Comparison of ENCODE assay signal across 25 cellular contexts in genomic region chr5:171479776-171480125, GRCh38.
"Had no signal": no experiment of that assay in that cellular context is flagged by ENCODE, and none has a peak within 500 bp of the region (broad histone marks: within the 10 kb centered on the region; RNA-seq: fewer than 3 reads in every experiment).

No MANE protein-coding gene starts in this region.

- H3K9me3 ChIP-seq: SJSA1 had no signal

- H3K4me1 ChIP-seq: SJSA1 had no signal

- H3K27ac Mint-ChIP-seq: activated B cell treated with CpG ODN at 0.5 μM for 24 hours; activated CD4-positive, alpha-beta T cell treated with anti-CD3 and anti-CD28 coated beads, Interleukin-2, amount 10 ng/mL, durations not matched to agents 24 days and 14 days; activated T-cell treated with anti-CD3 and anti-CD28 coated beads, Interleukin-2, amount 50 U/mL, for 72 hours; activated T-helper 2 cell treated with anti-CD3 and anti-CD28 coated beads, Interferon-gamma antibody, Interleukin-2, Interleukin-4, amounts not matched to agents 10 μg/mL and 5 μg/mL and 100 μg/mL, durations not matched to agents 14 hours and 24 hours and 36 hours had no signal

- H3K4me3 ChIP-seq: cardiac muscle cell, SJSA1 had no signal

- H3K36me3 ChIP-seq: brain microvascular endothelial cell, cardiac muscle cell, SJSA1 had no signal

- H3K27ac ChIP-seq: brain microvascular endothelial cell, cardiac muscle cell, SJSA1 had no signal

- H3K4me3 Mint-ChIP-seq: activated B cell treated with CpG ODN at 0.5 μM for 24 hours; activated CD4-positive, alpha-beta T cell treated with anti-CD3 and anti-CD28 coated beads, Interleukin-2, amount 10 ng/mL, durations not matched to agents 24 days and 14 days; activated T-cell treated with anti-CD3 and anti-CD28 coated beads, Interleukin-2, amount 50 U/mL, for 72 hours had no signal

- H3K9me3 Mint-ChIP-seq: activated B cell treated with CpG ODN at 0.5 μM for 24 hours; activated CD4-positive, alpha-beta T cell treated with anti-CD3 and anti-CD28 coated beads, Interleukin-2, amount 10 ng/mL, durations not matched to agents 24 days and 14 days; activated T-cell treated with anti-CD3 and anti-CD28 coated beads, Interleukin-2, amount 50 U/mL, for 72 hours; activated T-helper 2 cell treated with anti-CD3 and anti-CD28 coated beads, Interferon-gamma antibody, Interleukin-2, Interleukin-4, amounts not matched to agents 10 μg/mL and 5 μg/mL and 100 μg/mL, durations not matched to agents 14 hours and 24 hours and 36 hours had no signal

- ATAC-seq: activated T-cell treated with anti-CD3 and anti-CD28 coated beads, Interleukin-2, amount 50 U/mL, for 72 hours; PC-3; SK-N-SH treated with all-trans-retinoic acid at 6 μM for 48 hours had no signal

- H3K27me3 ChIP-seq: cardiac muscle cell, SJSA1 had no signal

- DNase-seq: activated B cell treated with CpG ODN at 0.5 μM for 24 hours; activated CD4-positive, alpha-beta T cell treated with anti-CD3 and anti-CD28 coated beads for 1 hour; activated CD4-positive, alpha-beta T cell treated with anti-CD3 and anti-CD28 coated beads, Interleukin-2, amount 50 U/mL, for 48 hours; activated CD8-positive, alpha-beta memory T cell treated with anti-CD3 and anti-CD28 coated beads, Interleukin-2, amount 50 U/mL, for 4 hours; activated gamma-delta T cell treated with Interleukin-2 at 50 U/mL for 16 hours; activated naive CD4-positive, alpha-beta T cell treated with anti-CD3 and anti-CD28 coated beads, Interleukin-2, amount 50 U/mL, for 16 hours; activated T-cell treated with anti-CD3 and anti-CD28 coated beads, Interleukin-2, amount 50 U/mL, for 72 hours; amygdala; brain microvascular endothelial cell; Karpas-422; NCI-H146; NCI-H187 treated with DMSO at 0.1 percent for 48 hours; NCI-H2081 treated with DMSO at 0.1 percent for 48 hours; NCI-H446; NCI-H524; PC-3; SHP77; SW 1271; T-helper 2 cell; T1000 had no signal
